In genomic region chr15:81820236-81820635, GRCh38 we compare ENCODE assay signal across 23 cellular contexts.
DNase-seq lines count a peak whose midpoint lies in the region; ATAC-seq and TF ChIP-seq lines count a peak whose summit lies in the region.
"Had no signal": no experiment of that assay in that cellular context is flagged by ENCODE, and none has a peak within 500 bp of the region (broad histone marks: within the 10 kb centered on the region; RNA-seq: fewer than 3 reads in every experiment).

No MANE protein-coding gene starts in this region.

- no peak overlapping the region for H3K4me2 ChIP-seq in IMR-90 (ENCODE audit: low read depth, low read length)
- H3K4me2 ChIP-seq in osteoblast (ENCODE audit: insufficient read depth, low read length): no peak overlapping the region
- H3K4me2 ChIP-seq: A549, SK-N-SH had no signal

- H4K20me1 ChIP-seq in IMR-90 (ENCODE audit: insufficient read depth, low read length) (no peaks in the 10 kb centered on the region), osteoblast (ENCODE audit: insufficient read depth, low read length) (no peaks in the 10 kb centered on the region)

- no peak overlapping the region for H2BK15ac ChIP-seq in IMR-90 (ENCODE audit: low read depth, low read length)

- no peak overlapping the region for H3K27ac ChIP-seq in HEK293 (ENCODE audit: extremely low read depth, low read depth, low read length)
- no peak overlapping the region for H3K27ac ChIP-seq in IMR-90 (ENCODE audit: insufficient read depth, low read length)
- no peak overlapping the region for H3K27ac ChIP-seq in osteoblast (ENCODE audit: low read depth, low read length)
- no peak overlapping the region for H3K27ac ChIP-seq in CD8-positive, alpha-beta T cell (ENCODE audit: low read depth, low read length)
- H3K27ac ChIP-seq: A549, GM23248, RWPE1 had no signal

- no peak for TF ChIP-seq CTCF in HEK293 (tag by site-specific recombination; IDR thresholded peaks at IDR 0.05)
- TF ChIP-seq CTCF in IMR-90 (conservative IDR thresholded peaks at IDR 0.05; ENCODE audit: low read depth, low read length): no peak
- TF ChIP-seq CTCF in choroid plexus epithelial cell (conservative IDR thresholded peaks at IDR 0.05; ENCODE audit: low read depth, low read length): no peak
- no peak for TF ChIP-seq CTCF in osteoblast (IDR thresholded peaks at IDR 0.05; ENCODE audit: extremely low read depth, low read depth, low read length)
- no peak for TF ChIP-seq CTCF in CD8-positive, alpha-beta T cell (IDR thresholded peaks at IDR 0.05)

- H2AK5ac ChIP-seq in IMR-90 (ENCODE audit: low read depth, low read length): no peak overlapping the region

- no peaks in the 10 kb centered on the region for H3K36me3 Mint-ChIP-seq in activated T-helper 1 cell treated with anti-CD3 and anti-CD28 coated beads, Interleukin-12 subunit alpha, Interleukin-12 subunit beta, Interleukin-2, Interleukin-4 antibody, amounts not matched to agents 30 ng/mL and 10 ng/mL and 1 ng/mL, durations not matched to agents 14 hours and 24 hours and 36 hours (ENCODE audit: low read depth)
- H3K36me3 Mint-ChIP-seq in CD8-positive, alpha-beta T cell: no peaks in the 10 kb centered on the region
- H3K36me3 Mint-ChIP-seq: CD4-positive, CD25-positive, alpha-beta regulatory T cell had no signal

- no peak overlapping the region for H3K14ac ChIP-seq in IMR-90 (replicated peaks; ENCODE audit: low read depth, low read length)

- H3K4me1 ChIP-seq in HEK293 (ENCODE audit: control insufficient read depth, insufficient read depth, low read length) (no peaks in the 10 kb centered on the region; the same call in 1 of the 2 replicates), IMR-90 (ENCODE audit: control insufficient read depth, insufficient read depth, low read length) (peaks cover 3% of the 10 kb centered on the region; the same call in 1 of the 2 replicates), osteoblast (ENCODE audit: insufficient read depth, low read length) (no peaks in the 10 kb centered on the region)
- H3K4me1 ChIP-seq in CD8-positive, alpha-beta T cell (ENCODE audit: insufficient read depth, low read length): no peaks in the 10 kb centered on the region
- H3K4me1 ChIP-seq: A549 had no signal

- H3K9ac ChIP-seq in IMR-90 (ENCODE audit: low read depth, low read length): no peak overlapping the region
- H3K9ac ChIP-seq: GM23248, SK-N-SH had no signal

- no peaks in the 10 kb centered on the region for H3K79me1 ChIP-seq in IMR-90 (ENCODE audit: low read depth in 1 of 2, low read length in 2 of 2)

- H3K9me3 ChIP-seq in HEK293 (ENCODE audit: control insufficient read depth, insufficient read depth, low read depth, low read length) (no peaks in the 10 kb centered on the region), IMR-90 (ENCODE audit: control insufficient read depth, insufficient read depth, low read length) (no peaks in the 10 kb centered on the region), osteoblast (ENCODE audit: low read depth, low read length) (no peaks in the 10 kb centered on the region)
- no peaks in the 10 kb centered on the region for H3K9me3 ChIP-seq in CD8-positive, alpha-beta T cell (ENCODE audit: low read length)
- H3K9me3 ChIP-seq: A549, SK-N-SH had no signal

- H2BK120ac ChIP-seq in IMR-90 (ENCODE audit: low read depth, low read length): no peak overlapping the region

- POLR2A ChIA-PET in HEK293 (lab: Yijun Ruan, JAX): no interaction called here
- POLR2A ChIA-PET in IMR-90 (lab: Charles Lee; ENCODE audit: unreplicated experiment): no interaction called here
- POLR2A ChIA-PET in CD8-positive, alpha-beta T cell (lab: Charles Lee): no interaction called here

- 0 out of 2 replicates have a peak, but pooled peaks cover 3% of the 10 kb centered on the region for H3K9me1 ChIP-seq in IMR-90 (ENCODE audit: insufficient read depth, low read length)

- no peak overlapping the region for H3K4ac ChIP-seq in IMR-90 (ENCODE audit: low read depth, low read length)

- TF ChIP-seq RAD21 in IMR-90 (IDR thresholded peaks at IDR 0.05; ENCODE audit: low read length): no peak

- H3K27me3 ChIP-seq in IMR-90 (ENCODE audit: control insufficient read depth, insufficient read depth, low read length): 0 out of 2 replicates have a peak, but pooled peaks cover 2% of the 10 kb centered on the region
- peaks cover 4% of the 10 kb centered on the region for H3K27me3 ChIP-seq in osteoblast (ENCODE audit: insufficient read depth, low read length)
- no peaks in the 10 kb centered on the region for H3K27me3 ChIP-seq in CD8-positive, alpha-beta T cell (ENCODE audit: insufficient read depth, low read length)

- H3K56ac ChIP-seq in IMR-90 (ENCODE audit: extremely low read depth, insufficient read depth, low read length): no peak overlapping the region

- H3K23ac ChIP-seq in IMR-90 (ENCODE audit: low read depth, low read length): no peak overlapping the region

- H3K27ac Mint-ChIP-seq in activated T-helper 1 cell treated with anti-CD3 and anti-CD28 coated beads, Interleukin-12 subunit alpha, Interleukin-12 subunit beta, Interleukin-2, Interleukin-4 antibody, amounts not matched to agents 30 ng/mL and 10 ng/mL and 1 ng/mL, durations not matched to agents 14 hours and 24 hours and 36 hours: no peak overlapping the region
- no peak overlapping the region for H3K27ac Mint-ChIP-seq in CD8-positive, alpha-beta T cell
- H3K27ac Mint-ChIP-seq: CD4-positive, CD25-positive, alpha-beta regulatory T cell had no signal

- no peak overlapping the region for H2BK20ac ChIP-seq in IMR-90 (ENCODE audit: low read depth, low read length)

- in situ Hi-C loops in IMR-90 (cut with MboI; ENCODE audit: low sequenced_read_pairs): no loop called here

- H3K18ac ChIP-seq in IMR-90 (ENCODE audit: low read depth, low read length): no peak overlapping the region

- no peak overlapping the region for H2BK5ac ChIP-seq in IMR-90 (ENCODE audit: low read depth, low read length, poor library complexity, severe bottlenecking)

- whole genome bisulfite sequencing in IMR-90 (ENCODE audit: extremely low coverage in 2 of 2, insufficient read length in 1 of 2), 2 experiments: no CpG with 5 or more reads among the region's 2 CpGs

- no peaks in the 10 kb centered on the region for H3K27me3 Mint-ChIP-seq in activated T-helper 1 cell treated with anti-CD3 and anti-CD28 coated beads, Interleukin-12 subunit alpha, Interleukin-12 subunit beta, Interleukin-2, Interleukin-4 antibody, amounts not matched to agents 30 ng/mL and 10 ng/mL and 1 ng/mL, durations not matched to agents 14 hours and 24 hours and 36 hours (ENCODE audit: insufficient read depth)
- peaks cover 6% of the 10 kb centered on the region for H3K27me3 Mint-ChIP-seq in CD8-positive, alpha-beta T cell (ENCODE audit: low read depth)

- CTCF ChIA-PET in HEK293 (lab: Yijun Ruan, JAX): interaction anchor here (0.6 to 1.3 kb wide), 5 partner anchors 11 to 966 kb away, joined by 3 to 4 read pairs (median 3); no protein-coding TSS in a partner anchor
- CTCF ChIA-PET in IMR-90 (lab: Yijun Ruan, JAX): interaction anchor here (0.6 to 1.3 kb wide), 3 partner anchors 11 to 166 kb away, joined by 3 to 6 read pairs (median 4); no protein-coding TSS in a partner anchor
- CTCF ChIA-PET in CD8-positive, alpha-beta T cell (lab: Charles Lee): no interaction called here

- no peak for TF ChIP-seq POLR2A in IMR-90 (IDR thresholded peaks at IDR 0.05; ENCODE audit: low read depth, low read length)

- H3K4me1 Mint-ChIP-seq in activated T-helper 1 cell treated with anti-CD3 and anti-CD28 coated beads, Interleukin-12 subunit alpha, Interleukin-12 subunit beta, Interleukin-2, Interleukin-4 antibody, amounts not matched to agents 30 ng/mL and 10 ng/mL and 1 ng/mL, durations not matched to agents 14 hours and 24 hours and 36 hours (ENCODE audit: low read depth): no peaks in the 10 kb centered on the region
- H3K4me1 Mint-ChIP-seq in CD8-positive, alpha-beta T cell (ENCODE audit: low read depth): no peaks in the 10 kb centered on the region
- H3K4me1 Mint-ChIP-seq: CD4-positive, CD25-positive, alpha-beta regulatory T cell had no signal

- no peak overlapping the region for H2AK9ac ChIP-seq in IMR-90 (replicated peaks; ENCODE audit: low read depth, low read length, poor library complexity)

- H3K79me2 ChIP-seq in osteoblast (ENCODE audit: insufficient read depth, low read length): no peaks in the 10 kb centered on the region

- intact Hi-C loops in IMR-90 (cut with micrococcal nuclease): loop anchor here (10.0 kb wide), 1 partner anchor 225 kb away; the partner anchor contains the start of gene MEX3B
- intact Hi-C loops in activated T-helper 1 cell treated with anti-CD3 and anti-CD28 coated beads, Interleukin-12 subunit alpha, Interleukin-12 subunit beta, Interleukin-2, Interleukin-4 antibody, amounts not matched to agents 30 ng/mL and 10 ng/mL and 1 ng/mL, durations not matched to agents 14 hours and 24 hours and 36 hours (cut with micrococcal nuclease): no loop called here
- intact Hi-C loops in CD8-positive, alpha-beta T cell (cut with DNase I, micrococcal nuclease): no loop called here

- DNase-seq in IMR-90 (peak; percentile 66), choroid plexus epithelial cell (ENCODE audit: low read depth) (peak; percentile 2), osteoblast (ENCODE audit: insufficient read length, low spot score, missing footprints) (peak; percentile 66), SW480 (ENCODE audit: low spot score) (no peak)
- no peak for DNase-seq in activated T-helper 1 cell treated with anti-CD3 and anti-CD28 coated beads, Interleukin-12 subunit alpha, Interleukin-12 subunit beta, Interleukin-2, Interleukin-4 antibody, amounts not matched to agents 30 ng/mL and 10 ng/mL and 1 ng/mL, durations not matched to agents 14 hours and 24 hours and 36 hours (ENCODE audit: low spot score)
- DNase-seq in CD8-positive, alpha-beta T cell: no peak
- DNase-seq: CD4-positive, CD25-positive, alpha-beta regulatory T cell; COR-L47; GM23248; H9; NCI-H1092 treated with DMSO at 0.1 percent for 48 hours; NCI-H1436 treated with DMSO at 0.1 percent for 48 hours; NCI-H1930; NCI-H226; NCI-H510A treated with DMSO at 0.1 percent for 48 hours; NCI-H748 treated with DMSO at 0.1 percent for 48 hours; SIG-M5; SK-N-SH had no signal

- peak; percentile 78 for ATAC-seq in IMR-90 (ENCODE audit: low read depth)
- ATAC-seq in CD8-positive, alpha-beta T cell: no peak
- ATAC-seq in HG03095 (IDR thresholded peaks at IDR 0.05; ENCODE audit: unreplicated experiment): no peak
- ATAC-seq: A549, K562 had no signal

- dilution Hi-C loops in IMR-90 (cut with HindIII; ENCODE audit: low sequenced_read_pairs, unreplicated experiment): no loop called here

- H3K36me3 ChIP-seq in HEK293 (ENCODE audit: control insufficient read depth in 2 of 2, insufficient read depth in 1 of 2, low read length in 2 of 2) (no peaks in the 10 kb centered on the region), IMR-90 (ENCODE audit: control insufficient read depth, insufficient read depth, low read length) (no peaks in the 10 kb centered on the region), osteoblast (ENCODE audit: insufficient read depth, low read length) (no peaks in the 10 kb centered on the region)
- H3K36me3 ChIP-seq in CD8-positive, alpha-beta T cell (ENCODE audit: insufficient read depth, low read length): no peaks in the 10 kb centered on the region

- no TSS peak for BruUV-seq in IMR-90 (replicated peaks; lab: Mats Ljungman, UMichigan)

- no peak overlapping the region for H3K4me3 ChIP-seq in HEK293 (ENCODE audit: low read depth, low read length)
- H3K4me3 ChIP-seq in IMR-90 (ENCODE audit: insufficient read depth, low read depth, low read length): no peak overlapping the region
- H3K4me3 ChIP-seq in choroid plexus epithelial cell (ENCODE audit: low read depth, low read length): no peak overlapping the region
- H3K4me3 ChIP-seq in osteoblast (ENCODE audit: insufficient read depth, low read length): no peak overlapping the region
- no peak overlapping the region for H3K4me3 ChIP-seq in CD8-positive, alpha-beta T cell (ENCODE audit: low read depth, low read length)
- H3K4me3 ChIP-seq: A549, GM23248, K562 had no signal

- H4K91ac ChIP-seq in IMR-90 (ENCODE audit: insufficient read depth, low read depth, low read length): no peak overlapping the region

- no peak overlapping the region for H4K8ac ChIP-seq in IMR-90 (ENCODE audit: low read depth in 2 of 2, low read length in 2 of 2)

- H3K4me3 Mint-ChIP-seq in activated T-helper 1 cell treated with anti-CD3 and anti-CD28 coated beads, Interleukin-12 subunit alpha, Interleukin-12 subunit beta, Interleukin-2, Interleukin-4 antibody, amounts not matched to agents 30 ng/mL and 10 ng/mL and 1 ng/mL, durations not matched to agents 14 hours and 24 hours and 36 hours: no peak overlapping the region
- H3K4me3 Mint-ChIP-seq in CD8-positive, alpha-beta T cell: no peak overlapping the region
- H3K4me3 Mint-ChIP-seq: CD4-positive, CD25-positive, alpha-beta regulatory T cell; H9 had no signal

- no peak overlapping the region for H2AFZ ChIP-seq in IMR-90 (replicated peaks; ENCODE audit: low read length, poor library complexity)
- no peak overlapping the region for H2AFZ ChIP-seq in osteoblast (ENCODE audit: low read length)
- H2AFZ ChIP-seq: GM23248 had no signal

- H4K5ac ChIP-seq in IMR-90 (ENCODE audit: low read depth, low read length): no peak overlapping the region

- no peaks in the 10 kb centered on the region for H3K9me3 Mint-ChIP-seq in activated T-helper 1 cell treated with anti-CD3 and anti-CD28 coated beads, Interleukin-12 subunit alpha, Interleukin-12 subunit beta, Interleukin-2, Interleukin-4 antibody, amounts not matched to agents 30 ng/mL and 10 ng/mL and 1 ng/mL, durations not matched to agents 14 hours and 24 hours and 36 hours
- H3K9me3 Mint-ChIP-seq in CD8-positive, alpha-beta T cell: no peaks in the 10 kb centered on the region

Comparison
In these comparisons a context has a peak if more than half of its experiments do, and no peak if none do; other contexts are left out.
1. DNase-seq: peak in IMR-90 (single experiment), choroid plexus epithelial cell (single experiment) and osteoblast (single experiment); none in activated T-helper 1 cell treated with anti-CD3 and anti-CD28 coated beads, Interleukin-12 subunit alpha, Interleukin-12 subunit beta, Interleukin-2, Interleukin-4 antibody, amounts not matched to agents 30 ng/mL and 10 ng/mL and 1 ng/mL, durations not matched to agents 14 hours and 24 hours and 36 hours (single experiment), CD8-positive, alpha-beta T cell (0 of 7) and SW480 (single experiment).